14 cellular contexts compared by ENCODE assay signal in genomic region chr5:149277821-149278220, GRCh38. TPM values are rescaled to one million over a fixed set of nuclear protein-coding genes. Genes with fewer than 3 reads are reported as not detected.
"Had no signal": no experiment of that assay in that cellular context is flagged by ENCODE, and none has a peak within 500 bp of the region (broad histone marks: within the 10 kb centered on the region; RNA-seq: fewer than 3 reads in every experiment).

No MANE protein-coding gene starts in this region.

- H3K4me3 ChIP-seq: smooth muscle cell, thoracic aorta had no signal

- H3K27ac Mint-ChIP-seq: activated CD4-positive, alpha-beta T cell treated with anti-CD3 and anti-CD28 coated beads, Interleukin-2, amount 10 ng/mL, durations not matched to agents 7 days and 5 days; activated T-helper 1 cell treated with anti-CD3 and anti-CD28 coated beads, Interleukin-12 subunit alpha, Interleukin-12 subunit beta, Interleukin-2, Interleukin-4 antibody, amounts not matched to agents 30 ng/mL and 10 ng/mL and 1 ng/mL, durations not matched to agents 14 hours and 24 hours and 36 hours; memory B cell had no signal

- H3K27ac ChIP-seq: thoracic aorta had no signal

- H3K36me3 ChIP-seq: thoracic aorta had no signal

- H3K9me3 ChIP-seq: thoracic aorta had no signal

- H3K4me1 Mint-ChIP-seq: activated CD4-positive, alpha-beta T cell treated with anti-CD3 and anti-CD28 coated beads, Interleukin-2, amount 10 ng/mL, durations not matched to agents 7 days and 5 days; memory B cell; naive thymus-derived CD8-positive, alpha-beta T cell had no signal

- H3K4me2 ChIP-seq: smooth muscle cell had no signal

- H3K9me3 Mint-ChIP-seq: activated CD4-positive, alpha-beta T cell treated with anti-CD3 and anti-CD28 coated beads, Interleukin-2, amount 10 ng/mL, durations not matched to agents 7 days and 5 days; activated T-helper 1 cell treated with anti-CD3 and anti-CD28 coated beads, Interleukin-12 subunit alpha, Interleukin-12 subunit beta, Interleukin-2, Interleukin-4 antibody, amounts not matched to agents 30 ng/mL and 10 ng/mL and 1 ng/mL, durations not matched to agents 14 hours and 24 hours and 36 hours; memory B cell; naive thymus-derived CD8-positive, alpha-beta T cell had no signal

- DNase-seq: activated CD4-positive, alpha-beta T cell treated with anti-CD3 and anti-CD28 coated beads, Interleukin-2, amount 10 ng/mL, durations not matched to agents 7 days and 5 days; activated CD8-positive, alpha-beta memory T cell treated with anti-CD3 and anti-CD28 coated beads, Interleukin-2, amount 50 U/mL, for 48 hours; aorta; cerebellar nuclear complex; effector CD8-positive, alpha-beta T cell; naive thymus-derived CD8-positive, alpha-beta T cell; retina; stimulated activated CD4-positive, alpha-beta T cell treated with anti-CD3 and anti-CD28 coated beads, Interleukin-4, amount 100 ng/mL, for 4 hours; stimulated activated CD8-positive, alpha-beta memory T cell treated with anti-CD3 and anti-CD28 coated beads, Interleukin-4, amount 100 ng/mL, for 48 hours; stimulated activated naive CD8-positive, alpha-beta T cell treated with anti-CD3 and anti-CD28 coated beads, Interleukin-15, Interleukin-2, amounts not matched to agents 100 U/mL and 50 U/mL, for 24 hours had no signal

- ATAC-seq: naive thymus-derived CD8-positive, alpha-beta T cell; stimulated activated naive CD8-positive, alpha-beta T cell treated with anti-CD3 and anti-CD28 coated beads, Interleukin-15, Interleukin-2, amounts not matched to agents 100 U/mL and 50 U/mL, for 24 hours had no signal

- H3K4me3 Mint-ChIP-seq: activated CD4-positive, alpha-beta T cell treated with anti-CD3 and anti-CD28 coated beads, Interleukin-2, amount 10 ng/mL, durations not matched to agents 7 days and 5 days; activated T-helper 1 cell treated with anti-CD3 and anti-CD28 coated beads, Interleukin-12 subunit alpha, Interleukin-12 subunit beta, Interleukin-2, Interleukin-4 antibody, amounts not matched to agents 30 ng/mL and 10 ng/mL and 1 ng/mL, durations not matched to agents 14 hours and 24 hours and 36 hours; memory B cell; naive thymus-derived CD8-positive, alpha-beta T cell had no signal

- H3K36me3 Mint-ChIP-seq: memory B cell; naive thymus-derived CD8-positive, alpha-beta T cell had no signal

RNA-seq across cellular contexts. Expression of gene AFAP1L1, which starts 6.2 kb away (rescaled TPM):
- total RNA-seq: activated CD4-positive, alpha-beta T cell treated with anti-CD3 and anti-CD28 coated beads, Interleukin-2, amount 10 ng/mL, durations not matched to agents 7 days and 5 days; activated T-helper 1 cell treated with anti-CD3 and anti-CD28 coated beads, Interleukin-12 subunit alpha, Interleukin-12 subunit beta, Interleukin-2, Interleukin-4 antibody, amounts not matched to agents 30 ng/mL and 10 ng/mL and 1 ng/mL, durations not matched to agents 14 hours and 24 hours and 36 hours had no signal
